26 cellular contexts compared by ENCODE assay signal in the genomic region with DNA sequence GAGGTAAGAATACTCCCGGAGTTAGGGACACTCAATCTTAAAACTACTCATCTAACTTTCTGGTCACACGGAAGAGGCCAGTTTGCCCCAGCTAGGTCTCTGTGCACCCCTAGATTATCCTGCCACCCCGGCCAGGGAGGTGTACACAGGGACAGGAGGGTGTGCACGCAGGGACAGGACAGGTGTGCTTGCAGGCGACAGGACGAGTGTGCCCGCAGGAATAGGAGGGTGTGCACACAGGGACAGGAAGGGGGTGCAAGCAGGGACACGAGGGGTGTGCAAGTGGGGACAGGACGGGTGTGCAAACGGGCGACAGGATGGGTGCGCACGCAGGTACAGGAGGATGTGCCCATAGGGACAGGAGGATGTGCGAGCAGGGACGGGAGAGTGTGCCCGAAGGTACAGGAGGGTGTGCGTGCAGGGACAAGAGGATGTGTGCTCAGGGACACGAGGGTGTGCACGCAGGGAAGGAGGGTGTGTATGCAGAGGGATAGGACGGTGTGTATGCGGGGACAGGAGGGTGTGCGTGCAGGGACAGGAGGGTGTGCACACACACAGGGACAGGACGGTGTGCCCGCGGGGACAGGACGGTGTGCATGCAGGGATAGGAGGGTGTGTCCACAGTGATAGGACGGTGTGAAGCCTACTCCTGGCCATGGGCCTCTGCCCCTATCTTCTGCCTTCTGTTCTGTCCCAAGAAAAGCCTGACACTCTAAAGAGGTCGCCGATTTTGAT. TPM values are rescaled to one million over a fixed set of nuclear protein-coding genes. Genes with fewer than 3 reads are reported as not detected.
"Had no signal": no experiment of that assay in that cellular context is flagged by ENCODE, and none has a peak within 500 bp of the region (broad histone marks: within the 10 kb centered on the region; RNA-seq: fewer than 3 reads in every experiment).

No MANE protein-coding gene starts in this region.

- H3K27ac Mint-ChIP-seq: activated CD8-positive, alpha-beta T cell treated with anti-CD3 and anti-CD28 coated beads, Interleukin-2, amount 10 ng/mL, durations not matched to agents 7 days and 5 days; activated naive CD4-positive, alpha-beta T cell treated with anti-CD3 and anti-CD28 coated beads for 36 hours; activated naive CD8-positive, alpha-beta T cell; T-helper 1 cell treated with Interleukin-12 subunit alpha and Interleukin-12 subunit beta and Interleukin-4 antibody, amounts not matched to agents 30 μg/mL and 1 μg/mL, for 36 hours; WTC11 had no signal

- H3K9me3 ChIP-seq: SJSA1 had no signal

- DNase-seq: activated CD4-positive, alpha-beta T cell treated with anti-CD3 and anti-CD28 coated beads for 48 hours; activated CD4-positive, alpha-beta T cell treated with anti-CD3 and anti-CD28 coated beads, Interleukin-2, amount 50 U/mL, for 4 hours; activated CD4-positive, CD25-positive, alpha-beta regulatory T cell treated with anti-CD3 and anti-CD28 coated beads, Interleukin-2, amount 50 U/mL, for 72 hours; activated CD8-positive, alpha-beta memory T cell treated with anti-CD3 and anti-CD28 coated beads, Interleukin-2, amount 50 U/mL, for 48 hours; activated CD8-positive, alpha-beta T cell treated with anti-CD3 and anti-CD28 coated beads, Interleukin-2, amount 10 ng/mL, durations not matched to agents 7 days and 5 days; activated naive CD4-positive, alpha-beta T cell treated with anti-CD3 and anti-CD28 coated beads for 36 hours; activated T-cell treated with anti-CD3 and anti-CD28 coated beads, Interleukin-2, amount 50 U/mL, for 1 hour; amygdala; brain microvascular endothelial cell; Kasumi-1; KBM-7; NCI-H1105 treated with DMSO at 0.1 percent for 48 hours; NCI-H1436 treated with DMSO at 0.1 percent for 48 hours; NCI-H187 treated with DMSO at 0.1 percent for 48 hours; NCI-H2081 treated with DMSO at 0.1 percent for 48 hours; NCI-H446; NCI-H524; SHP77 had no signal

- H3K9me3 Mint-ChIP-seq: T-helper 1 cell treated with Interleukin-12 subunit alpha and Interleukin-12 subunit beta and Interleukin-4 antibody, amounts not matched to agents 30 μg/mL and 1 μg/mL, for 36 hours; WTC11 had no signal

- H3K27ac ChIP-seq: brain microvascular endothelial cell, cardiac muscle cell, Peyer's patch, RWPE1, SJSA1 had no signal

- H3K27me3 ChIP-seq: SJSA1 had no signal

- H3K4me3 Mint-ChIP-seq: activated CD8-positive, alpha-beta T cell treated with anti-CD3 and anti-CD28 coated beads, Interleukin-2, amount 10 ng/mL, durations not matched to agents 7 days and 5 days; activated naive CD4-positive, alpha-beta T cell treated with anti-CD3 and anti-CD28 coated beads for 36 hours; activated naive CD8-positive, alpha-beta T cell; T-helper 1 cell treated with Interleukin-12 subunit alpha and Interleukin-12 subunit beta and Interleukin-4 antibody, amounts not matched to agents 30 μg/mL and 1 μg/mL, for 36 hours; WTC11 had no signal

- H3K4me1 ChIP-seq: SJSA1 had no signal

- H3K36me3 ChIP-seq: brain microvascular endothelial cell, cardiac muscle cell, Peyer's patch, SJSA1 had no signal

- ATAC-seq: activated CD8-positive, alpha-beta T cell treated with anti-CD3 and anti-CD28 coated beads, Interleukin-2, amount 10 ng/mL, durations not matched to agents 7 days and 5 days; SK-N-SH treated with all-trans-retinoic acid at 6 μM for 48 hours; WTC11 had no signal

- H3K4me3 ChIP-seq: cardiac muscle cell, Peyer's patch, SJSA1 had no signal

- H3K36me3 Mint-ChIP-seq: activated naive CD8-positive, alpha-beta T cell; WTC11 had no signal

RNA-seq across cellular contexts. Expression of a gene that starts 4.1 kb away (rescaled TPM):
- total RNA-seq: activated CD8-positive, alpha-beta T cell treated with anti-CD3 and anti-CD28 coated beads, Interleukin-2, amount 10 ng/mL, durations not matched to agents 7 days and 5 days; activated naive CD4-positive, alpha-beta T cell treated with anti-CD3 and anti-CD28 coated beads for 36 hours; cardiac muscle cell; Peyer's patch; SJSA1 had no signal
- polyA plus RNA-seq: cardiac muscle cell had no signal

RNA-seq across cellular contexts. Expression of a gene that starts 53.4 kb away (rescaled TPM):
- total RNA-seq: SJSA1 had no signal
